In genomic region chr1:228082975-228083870, GRCh38 we compare ENCODE assay signal across 8 cellular contexts. TPM values are rescaled to one million over a fixed set of nuclear protein-coding genes. Genes with fewer than 3 reads are reported as not detected.
A peak's percentile ranks its signal among the peaks of the same experiment; 100 is the strongest.
DNase-seq lines count a peak whose midpoint lies in the region; ATAC-seq and FAIRE-seq lines count a peak whose summit lies in the region.

No MANE protein-coding gene starts in this region.

- H4K12ac ChIP-seq in trophoblast cell (ENCODE audit: low read depth, low read length), result peak overlapping the region; percentile 98

- H3K4me3 Mint-ChIP-seq in activated T-cell treated with anti-CD3 and anti-CD28 coated beads, Interleukin-2, amount 50 U/mL, for 24 hours, result peak overlapping the region; percentile 97

- peaks cover 50% of the 10 kb centered on the region for H3K79me2 ChIP-seq in trophoblast cell (ENCODE audit: control insufficient read depth, insufficient read depth, low read length, poor library complexity)

- H3K9me3 Mint-ChIP-seq in activated T-cell treated with anti-CD3 and anti-CD28 coated beads, Interleukin-2, amount 50 U/mL, for 24 hours, result no peaks in the 10 kb centered on the region

- no peaks in the 10 kb centered on the region for H3K27me3 Mint-ChIP-seq in activated T-cell treated with anti-CD3 and anti-CD28 coated beads, Interleukin-2, amount 50 U/mL, for 24 hours

- peak overlapping the region; percentile 95 for H4K91ac ChIP-seq in trophoblast cell (ENCODE audit: low read depth, low read length)

- ATAC-seq in GM18909 (IDR thresholded peaks at IDR 0.05; ENCODE audit: poor library complexity, unreplicated experiment), result no peak

- H3K9ac ChIP-seq in HUES48 (ENCODE audit: low read depth, low read length) (peak overlapping the region; percentile 92), trophoblast cell (ENCODE audit: low read length) (peak overlapping the region; percentile 83)

- peaks cover 56% of the 10 kb centered on the region for H3K4me1 Mint-ChIP-seq in activated T-cell treated with anti-CD3 and anti-CD28 coated beads, Interleukin-2, amount 50 U/mL, for 24 hours (ENCODE audit: low read depth)

- H3K23ac ChIP-seq in trophoblast cell (ENCODE audit: low read length), result no peak overlapping the region

- peak overlapping the region; percentile 90 for H3K4me2 ChIP-seq in trophoblast cell (ENCODE audit: low read length)

- peak overlapping the region; percentile 79 for H3K18ac ChIP-seq in trophoblast cell (ENCODE audit: low read length)

- H3K4me3 ChIP-seq in HUES48 (ENCODE audit: low read depth, low read length) (peak overlapping the region; percentile 81), trophoblast cell (ENCODE audit: low read depth, low read length) (peak overlapping the region; percentile 96)

- H2AK5ac ChIP-seq in trophoblast cell (ENCODE audit: low read length), result peak overlapping the region; percentile 92

- DNase-seq in activated T-cell treated with anti-CD3 and anti-CD28 coated beads, Interleukin-2, amount 50 U/mL, for 24 hours, result peak; percentile 57
- DNase-seq in activated T-cell treated with anti-CD3 and anti-CD28 coated beads for 4 hours (no peak), activated gamma-delta T cell (lab: John Stamatoyannopoulos, UW) (peak; percentile 51), frontal cortex (ENCODE audit: low spot score in 2 of 2) (peak; percentile 67 to 77), trophoblast cell (peak in 1 of 2 donors; percentile 37), NCI-H1105 treated with DMSO at 0.1 percent for 48 hours (lab: John Stamatoyannopoulos, UW) (no peak)

- no CpG with 5 or more reads among the region's 71 CpGs for WGBS in trophoblast cell (ENCODE audit: extremely low coverage, insufficient coverage, insufficient read length)

- peak overlapping the region; percentile 94 for H3K14ac ChIP-seq in trophoblast cell (ENCODE audit: low read length)

- H3K4me1 ChIP-seq in HUES48 (ENCODE audit: control insufficient read depth, insufficient read depth, low read length), result peaks cover 17% of the 10 kb centered on the region
- H3K4me1 ChIP-seq in trophoblast cell (ENCODE audit: control insufficient read depth in 1 of 2, insufficient read depth in 2 of 2, low read length in 2 of 2), result peaks cover 21 to 41% of the 10 kb centered on the region in 2 experiments

- H3K4ac ChIP-seq in trophoblast cell (ENCODE audit: low read depth, low read length), result peak overlapping the region; percentile 100

- peak overlapping the region; percentile 92 for H2BK120ac ChIP-seq in trophoblast cell (ENCODE audit: insufficient read depth, low read length, poor library complexity)

- H3K36me3 Mint-ChIP-seq in activated T-cell treated with anti-CD3 and anti-CD28 coated beads, Interleukin-2, amount 50 U/mL, for 24 hours (ENCODE audit: low read depth), result peaks cover 62% of the 10 kb centered on the region

- H3K9me3 ChIP-seq in HUES48 (ENCODE audit: control insufficient read depth, insufficient read depth, low read length) (no peaks in the 10 kb centered on the region), trophoblast cell (ENCODE audit: insufficient read depth, low read depth, low read length) (no peaks in the 10 kb centered on the region)

- FAIRE-seq in frontal cortex (lab: Jason Lieb, UNC), result no peak

- peaks cover 15% of the 10 kb centered on the region for H3K79me1 ChIP-seq in trophoblast cell (ENCODE audit: low read length)

- H3K27me3 ChIP-seq in HUES48 (ENCODE audit: control insufficient read depth, insufficient read depth, low read length), result peaks cover 16% of the 10 kb centered on the region
- H3K27me3 ChIP-seq in trophoblast cell (ENCODE audit: insufficient read depth, low read length), result peaks cover 3% of the 10 kb centered on the region

- peak overlapping the region; percentile 92 for H3K27ac ChIP-seq in HUES48 (ENCODE audit: low read depth, low read length)
- peak overlapping the region; percentile 78 for H3K27ac ChIP-seq in trophoblast cell (ENCODE audit: low read depth, low read length)

- peak overlapping the region; percentile 98 for H3K27ac Mint-ChIP-seq in activated T-cell treated with anti-CD3 and anti-CD28 coated beads, Interleukin-2, amount 50 U/mL, for 24 hours

- H2BK12ac ChIP-seq in trophoblast cell (ENCODE audit: low read length), result no peak overlapping the region

- H2AFZ ChIP-seq in trophoblast cell (ENCODE audit: insufficient read depth, low read length, poor library complexity), result peak overlapping the region; percentile 68

- H4K8ac ChIP-seq in trophoblast cell (ENCODE audit: low read depth, low read length), result peak overlapping the region; percentile 92

- H2BK5ac ChIP-seq in trophoblast cell (ENCODE audit: low read depth, low read length, poor library complexity), result peak overlapping the region; percentile 89

- H3K36me3 ChIP-seq in HUES48 (ENCODE audit: control insufficient read depth, insufficient read depth, low read length), result peaks cover 13% of the 10 kb centered on the region
- H3K36me3 ChIP-seq in trophoblast cell (ENCODE audit: control insufficient read depth in 1 of 2, insufficient read depth in 2 of 2, low read length in 2 of 2), result peaks cover 8 to 12% of the 10 kb centered on the region in 2 experiments

RNA-seq across cellular contexts. Expression of gene ARF1, which starts 0.7 kb away (rescaled TPM):
- 107 TPM for total RNA-seq in frontal cortex
- polyA plus RNA-seq in trophoblast cell (2013), result 489 and 490 TPM in 2 replicates

RNA-seq across cellular contexts. Expression of gene C1orf35, which starts 19.9 kb away (rescaled TPM):
- 4.1 TPM for total RNA-seq in frontal cortex
- 17.6 and 18.1 TPM in 2 replicates for polyA plus RNA-seq in trophoblast cell (2013)

RNA-seq across cellular contexts. Expression of gene MRPL55, which starts 25.9 kb away (rescaled TPM):
- 33.4 TPM for total RNA-seq in frontal cortex
- polyA plus RNA-seq in trophoblast cell (2013), result 87.0 and 91.4 TPM in 2 replicates

RNA-seq across cellular contexts. Expression of gene GUK1, which starts 56.9 kb away (rescaled TPM):
- total RNA-seq in frontal cortex, result 130 TPM
- 235 and 242 TPM in 2 replicates for polyA plus RNA-seq in trophoblast cell (2013)

Comparison
In these comparisons a context has a peak if more than half of its experiments do, and no peak if none do; other contexts are left out.
1. DNase-seq: peak in activated T-cell treated with anti-CD3 and anti-CD28 coated beads, Interleukin-2, amount 50 U/mL, for 24 hours (single experiment), activated gamma-delta T cell (single experiment) and frontal cortex (2 of 2); none in activated T-cell treated with anti-CD3 and anti-CD28 coated beads for 4 hours (single experiment) and NCI-H1105 treated with DMSO at 0.1 percent for 48 hours (single experiment).